Comparison of ENCODE assay signal across 9 cellular contexts in genomic region chr1:151831605-151832004, GRCh38. TPM values are rescaled to one million over a fixed set of nuclear protein-coding genes. Genes with fewer than 3 reads are reported as not detected.
DNase-seq lines count a peak whose midpoint lies in the region; ATAC-seq and TF ChIP-seq lines count a peak whose summit lies in the region.
"Had no signal": no experiment of that assay in that cellular context is flagged by ENCODE, and none has a peak within 500 bp of the region (broad histone marks: within the 10 kb centered on the region; RNA-seq: fewer than 3 reads in every experiment).

Gene RORC, minus strand, starts transcription at chr1:151831802. Its CDS starts 38 bp downstream, at chr1:151831764.

- TF ChIP-seq CTCF in VCaP (conservative IDR thresholded peaks at IDR 0.05): no peak

- H3K4me3 ChIP-seq in iPS-15b (ENCODE audit: low read depth, low read length): peak within 1 kb of the TSS; percentile 39

- H3K27ac Mint-ChIP-seq in activated CD4-positive, alpha-beta T cell treated with anti-CD3 and anti-CD28 coated beads for 36 hours: peak within 1 kb of the TSS; percentile 49

- no peaks in the 10 kb centered on the region for H3K36me3 Mint-ChIP-seq in activated CD4-positive, alpha-beta T cell treated with anti-CD3 and anti-CD28 coated beads for 36 hours (ENCODE audit: low read depth)

- CTCF ChIA-PET in activated CD4-positive, alpha-beta T cell treated with anti-CD3 and anti-CD28 coated beads for 36 hours (lab: Charles Lee): interaction anchor here (4.1 kb wide), 1 partner anchor 10 kb away, joined by 19 read pairs; no protein-coding TSS in a partner anchor

- no peaks in the 10 kb centered on the region for H3K9me3 Mint-ChIP-seq in activated CD4-positive, alpha-beta T cell treated with anti-CD3 and anti-CD28 coated beads for 36 hours (ENCODE audit: low read depth)

- intact Hi-C loops in activated CD4-positive, alpha-beta T cell treated with anti-CD3 and anti-CD28 coated beads for 36 hours (cut with DNase I, micrococcal nuclease): no loop called here

- no peaks in the 10 kb centered on the region for H3K27me3 Mint-ChIP-seq in activated CD4-positive, alpha-beta T cell treated with anti-CD3 and anti-CD28 coated beads for 36 hours

- peaks cover 81% of the 10 kb centered on the region for H3K4me1 Mint-ChIP-seq in activated CD4-positive, alpha-beta T cell treated with anti-CD3 and anti-CD28 coated beads for 36 hours

- no peak for ATAC-seq in activated CD4-positive, alpha-beta T cell treated with anti-CD3 and anti-CD28 coated beads for 36 hours
- no peak for ATAC-seq in HG03025 (IDR thresholded peaks at IDR 0.05; ENCODE audit: low FRiP score, unreplicated experiment)
- ATAC-seq in activated CD4-positive, CD25-positive, alpha-beta regulatory T cell treated with anti-CD3 and anti-CD28 coated beads, Interleukin-2, amount 50 U/mL, for 24 hours: no peak

- H3K27me3 ChIP-seq in iPS-15b (ENCODE audit: control insufficient read depth, insufficient read depth, low read length): no peaks in the 10 kb centered on the region

- H3K9me3 ChIP-seq in iPS-15b (ENCODE audit: control insufficient read depth, insufficient read depth, low read length): no peaks in the 10 kb centered on the region
- H3K9me3 ChIP-seq: neutrophil had no signal

- no peak for DNase-seq in activated CD4-positive, alpha-beta T cell treated with anti-CD3 and anti-CD28 coated beads for 36 hours
- DNase-seq in activated CD4-positive, alpha-beta T cell treated with anti-CD3 and anti-CD28 coated beads, Interleukin-2, amount 50 U/mL, for 1 hour: no peak
- peak in 3 of 49 donors; percentile 9 to 46 (median 17) for DNase-seq in substantia nigra (lab: John Stamatoyannopoulos, UW)
- DNase-seq in NCI-H2081 treated with DMSO at 0.1 percent for 48 hours (lab: John Stamatoyannopoulos, UW): no peak

- no peaks in the 10 kb centered on the region for H3K36me3 ChIP-seq in iPS-15b (ENCODE audit: control insufficient read depth, insufficient read depth, low read length)
- H3K36me3 ChIP-seq: neutrophil had no signal

- H3K9ac ChIP-seq in iPS-15b (ENCODE audit: low read depth, low read length): no peak within 1 kb of the TSS

- POLR2A ChIA-PET in activated CD4-positive, alpha-beta T cell treated with anti-CD3 and anti-CD28 coated beads for 36 hours (lab: Charles Lee): no interaction called here

- H3K4me3 Mint-ChIP-seq in activated CD4-positive, alpha-beta T cell treated with anti-CD3 and anti-CD28 coated beads for 36 hours: peak within 1 kb of the TSS; percentile 11

- H3K4me1 ChIP-seq in iPS-15b (ENCODE audit: control insufficient read depth, insufficient read depth, low read length): peaks cover 25% of the 10 kb centered on the region

- H3K27ac ChIP-seq in VCaP (peak within 1 kb of the TSS; percentile 99), substantia nigra (ENCODE audit: low read depth, low read length, poor library complexity, severe bottlenecking) (peak within 1 kb of the TSS; percentile 19)
- H3K27ac ChIP-seq: neutrophil had no signal

RNA-seq across cellular contexts. Expression of gene RORC, which starts in this region (rescaled TPM):
- total RNA-seq in activated CD4-positive, alpha-beta T cell treated with anti-CD3 and anti-CD28 coated beads for 36 hours: 1 to 10 TPM; 3.8 to 3.9 TPM
